In genomic region chr7:157138424-157139141, GRCh38 we compare ENCODE assay signal across 8 cellular contexts. TPM values are rescaled to one million over a fixed set of nuclear protein-coding genes. Genes with fewer than 3 reads are reported as not detected.
DNase-seq lines count a peak whose midpoint lies in the region; ATAC-seq and TF ChIP-seq lines count a peak whose summit lies in the region.

TSS of gene UBE3C (plus strand) at chr7:157138926. CDS start at chr7:157139273, 347 bp downstream.

- peaks cover 24% of the 10 kb centered on the region for H3K4me1 ChIP-seq in osteoblast (ENCODE audit: insufficient read depth, low read length)
- H3K4me1 ChIP-seq in testis: peaks cover 18% of the 10 kb centered on the region

- H3K27ac ChIP-seq in osteoblast (ENCODE audit: low read depth, low read length) (peak within 1 kb of the TSS; percentile 63), testis (peak within 1 kb of the TSS; percentile 90 to 97)

- H3K27me3 ChIP-seq in osteoblast (ENCODE audit: insufficient read depth, low read length): no peaks in the 10 kb centered on the region
- no peaks in the 10 kb centered on the region for H3K27me3 ChIP-seq in testis

- peak within 1 kb of the TSS; percentile 77 to 84 for H3K27ac Mint-ChIP-seq in activated naive CD4-positive, alpha-beta T cell treated with anti-CD3 and anti-CD28 coated beads, Interleukin-2, amount 50 U/mL, for 72 hours

- WGBS in testis, 2 donors: 0% methylated on average over 6 to 55 of the region's 84 CpGs

- H3K79me2 ChIP-seq in osteoblast (ENCODE audit: insufficient read depth, low read length): peaks cover 42% of the 10 kb centered on the region

- intact Hi-C loops in testis (cut with DNase I; ENCODE audit: low total_unique reads): no loop called here

- H3K36me3 Mint-ChIP-seq in activated naive CD4-positive, alpha-beta T cell treated with anti-CD3 and anti-CD28 coated beads, Interleukin-2, amount 50 U/mL, for 72 hours: peaks cover 26 to 33% of the 10 kb centered on the region in 2 donors

- H2AFZ ChIP-seq in osteoblast (ENCODE audit: low read length): peak within 1 kb of the TSS; percentile 86

- POLR2A ChIA-PET in GM10248 (lab: Yijun Ruan, JAX): no interaction called here

- H4K20me1 ChIP-seq in osteoblast (ENCODE audit: insufficient read depth, low read length): peaks cover 41% of the 10 kb centered on the region

- DNase-seq in GM10248 (ENCODE audit: extremely low spot score) (peak; percentile 95), NCI-H1105 (lab: John Stamatoyannopoulos, UW) (peak; percentile 94), SKM-1 (lab: John Stamatoyannopoulos, UW; ENCODE audit: unreplicated experiment) (peak; percentile 17), glomerular visceral epithelial cell (ENCODE audit: extremely low spot score) (peak; percentile 89), osteoblast (ENCODE audit: insufficient read length, low spot score, missing footprints) (peak; percentile 100), testis (peak; percentile 93)
- peak; percentile 92 to 93 for DNase-seq in activated naive CD4-positive, alpha-beta T cell treated with anti-CD3 and anti-CD28 coated beads, Interleukin-2, amount 50 U/mL, for 72 hours (ENCODE audit: low spot score in 2 of 2)

- H3K4me2 ChIP-seq in osteoblast (ENCODE audit: insufficient read depth, low read length): peak within 1 kb of the TSS; percentile 93

- CTCF ChIA-PET in GM10248 (lab: Yijun Ruan, JAX): interaction anchor here (1.1 kb wide), 1 partner anchor 19 kb away, joined by 3 read pairs; no protein-coding TSS in a partner anchor

- TF ChIP-seq CTCF in GM10248 (IDR thresholded peaks at IDR 0.05; ENCODE audit: control extremely low read depth, extremely low read depth, low read depth, missing control alignments) (no peak), osteoblast (IDR thresholded peaks at IDR 0.05; ENCODE audit: extremely low read depth, low read depth, low read length) (no peak), testis (IDR thresholded peaks at IDR 0.05) (no peak)

- H3K36me3 ChIP-seq in osteoblast (ENCODE audit: insufficient read depth, low read length) (peaks cover 26% of the 10 kb centered on the region), testis (ENCODE audit: low read depth, missing control alignments) (no peaks in the 10 kb centered on the region)

- H3K9me3 Mint-ChIP-seq in activated naive CD4-positive, alpha-beta T cell treated with anti-CD3 and anti-CD28 coated beads, Interleukin-2, amount 50 U/mL, for 72 hours: no peaks in the 10 kb centered on the region

- H3K9me3 ChIP-seq in osteoblast (ENCODE audit: low read depth, low read length) (no peaks in the 10 kb centered on the region), testis (no peaks in the 10 kb centered on the region)

- peak; percentile 20 for TF ChIP-seq POLR2A in testis (IDR thresholded peaks at IDR 0.05)

- peak; percentile 82 for ATAC-seq in HG02610 (IDR thresholded peaks at IDR 0.05; ENCODE audit: unreplicated experiment)
- ATAC-seq in activated naive CD4-positive, alpha-beta T cell treated with anti-CD3 and anti-CD28 coated beads, Interleukin-2, amount 50 U/mL, for 72 hours: peak; percentile 87 to 91

- H3K4me3 ChIP-seq in osteoblast (ENCODE audit: insufficient read depth, low read length) (peak within 1 kb of the TSS; percentile 78), testis (peak within 1 kb of the TSS; percentile 74 to 85)

RNA-seq across cellular contexts. Expression of gene UBE3C, which starts in this region (rescaled TPM):
- 10 to 100 TPM; 57.7 to 60.0 TPM for total RNA-seq in activated naive CD4-positive, alpha-beta T cell treated with anti-CD3 and anti-CD28 coated beads, Interleukin-2, amount 50 U/mL, for 72 hours
- total RNA-seq in osteoblast (94.9 and 95.9 TPM in 2 replicates), testis (10 to 100 TPM; 86.0 to 95.9 TPM)
- 69.4 TPM for polyA plus RNA-seq in testis (ENCODE audit: insufficient read depth, low read depth, low replicate concordance)

Comparison
In these comparisons a context has a peak if more than half of its experiments do, and no peak if none do; other contexts are left out.
1. Peak in every context shown above with its lines: DNase-seq, ATAC-seq, H3K4me3 ChIP-seq and H3K27ac ChIP-seq.
2. DNase-seq: peak in every context shown above with its lines; median percentile 100 in osteoblast; 95 in GM10248; 94 in NCI-H1105; 93 in testis; 92 in activated naive CD4-positive, alpha-beta T cell treated with anti-CD3 and anti-CD28 coated beads, Interleukin-2, amount 50 U/mL, for 72 hours; 89 in glomerular visceral epithelial cell; 17 in SKM-1.